In the genomic region with DNA sequence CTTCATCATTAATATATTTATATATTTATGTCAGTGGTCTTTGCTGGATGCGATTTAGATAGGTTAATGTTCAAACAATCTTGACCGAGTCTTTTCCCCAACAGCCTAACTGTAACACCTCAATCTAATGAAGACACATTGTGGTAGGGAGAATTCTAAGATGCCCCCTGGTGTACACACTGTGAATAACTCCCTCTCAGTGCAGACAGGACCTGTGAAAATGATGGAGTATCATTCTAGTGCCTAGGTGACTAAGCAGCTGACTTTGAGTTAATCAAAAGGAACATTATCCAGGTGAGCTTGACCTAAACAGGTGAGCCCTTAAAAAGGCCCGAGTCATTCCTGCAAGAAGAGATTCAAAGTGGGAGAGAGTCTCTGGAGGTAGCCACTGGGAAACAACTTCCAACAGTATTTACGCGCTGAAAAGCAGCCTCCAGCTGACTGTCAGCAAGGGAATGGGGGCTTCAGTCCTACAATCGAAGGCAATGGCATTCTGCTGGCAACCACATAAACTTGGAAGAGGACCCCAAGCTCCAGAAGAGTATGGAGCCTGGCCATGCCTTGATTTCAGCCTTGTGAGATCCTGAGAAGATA, we compare ENCODE assay signal across 8 cellular contexts. TPM values are rescaled to one million over a fixed set of nuclear protein-coding genes. Genes with fewer than 3 reads are reported as not detected.
A peak's percentile ranks its signal among the peaks of the same experiment; 100 is the strongest.
DNase-seq lines count a peak whose midpoint lies in the region; ATAC-seq and TF ChIP-seq lines count a peak whose summit lies in the region.

No MANE protein-coding gene starts in this region.

- H3K4me1 ChIP-seq in OCI-LY3 (ENCODE audit: low read length) (no peaks in the 10 kb centered on the region), neutrophil (ENCODE audit: control insufficient read depth in 1 of 2, insufficient read depth in 1 of 2, low read depth in 1 of 2, low read length in 1 of 2) (peaks cover 47 to 52% of the 10 kb centered on the region in 2 experiments)

- no peak overlapping the region for H2AFZ ChIP-seq in OCI-LY3 (ENCODE audit: low read depth, low read length)

- peaks cover 8% of the 10 kb centered on the region for H3K36me3 Mint-ChIP-seq in activated T-cell treated with anti-CD3 and anti-CD28 coated beads, Interleukin-2, amount 50 U/mL, for 4 hours (ENCODE audit: insufficient read depth)

- H3K27me3 ChIP-seq in OCI-LY3 (ENCODE audit: low read depth, low read length) (no peaks in the 10 kb centered on the region), neutrophil (no peaks in the 10 kb centered on the region)

- intact Hi-C loops in posterior vena cava (cut with DNase I), result loop anchor here in 1 of 2 donors (5.0 kb wide), 1 partner anchor 145 kb away; no protein-coding TSS in a partner anchor

- H3K36me3 ChIP-seq in OCI-LY3 (replicated peaks; ENCODE audit: low read depth, low read length) (no peaks in the 10 kb centered on the region), neutrophil (peaks cover 6% of the 10 kb centered on the region)

- ATAC-seq in GM18499 (IDR thresholded peaks at IDR 0.05; ENCODE audit: insufficient read depth, unreplicated experiment) (peak; percentile 70), HG03354 (IDR thresholded peaks at IDR 0.05; ENCODE audit: poor library complexity, severe bottlenecking, unreplicated experiment) (peak; percentile 85)
- ATAC-seq in activated T-cell treated with anti-CD3 and anti-CD28 coated beads, Interleukin-2, amount 50 U/mL, for 4 hours, result peak; percentile 75 to 88

- H3K4me3 Mint-ChIP-seq in activated T-cell treated with anti-CD3 and anti-CD28 coated beads, Interleukin-2, amount 50 U/mL, for 4 hours, result no peak overlapping the region

- H3K79me2 ChIP-seq in OCI-LY3 (ENCODE audit: low read length), result no peaks in the 10 kb centered on the region

- H3K27ac ChIP-seq in OCI-LY3 (ENCODE audit: low read length) (no peak overlapping the region), neutrophil (peak overlapping the region; percentile 76)

- no peaks in the 10 kb centered on the region for H3K27me3 Mint-ChIP-seq in activated T-cell treated with anti-CD3 and anti-CD28 coated beads, Interleukin-2, amount 50 U/mL, for 4 hours (ENCODE audit: low read depth)

- H3K9me3 ChIP-seq in OCI-LY3 (ENCODE audit: insufficient read depth, low read length), result no peaks in the 10 kb centered on the region
- no peaks in the 10 kb centered on the region for H3K9me3 ChIP-seq in neutrophil

- no peak for DNase-seq in AG09309 (ENCODE audit: low read depth)
- peak; percentile 52 for DNase-seq in activated T-cell treated with anti-CD3 and anti-CD28 coated beads, Interleukin-2, amount 50 U/mL, for 4 hours
- peak; percentile 71 for DNase-seq in fibroblast of the aortic adventitia (ENCODE audit: low read depth)
- no peak for DNase-seq in posterior vena cava (ENCODE audit: low spot score)

- no peak overlapping the region for H3K4me2 ChIP-seq in OCI-LY3 (ENCODE audit: low read length)

- H3K4me3 ChIP-seq in AG09309 (ENCODE audit: control insufficient read depth, low read depth, low read length) (no peak overlapping the region), OCI-LY3 (ENCODE audit: low read length) (no peak overlapping the region), fibroblast of the aortic adventitia (ENCODE audit: low read depth, low read length) (no peak overlapping the region), neutrophil (ENCODE audit: low read depth in 1 of 2, low read length in 1 of 2) (peak overlapping the region in 1 of 2 experiments; percentile 29)

- no peaks in the 10 kb centered on the region for H3K9me3 Mint-ChIP-seq in activated T-cell treated with anti-CD3 and anti-CD28 coated beads, Interleukin-2, amount 50 U/mL, for 4 hours

- no peaks in the 10 kb centered on the region for H4K20me1 ChIP-seq in OCI-LY3 (ENCODE audit: insufficient read depth, low read length)

- H3K4me1 Mint-ChIP-seq in activated T-cell treated with anti-CD3 and anti-CD28 coated beads, Interleukin-2, amount 50 U/mL, for 4 hours (ENCODE audit: low read depth), result no peaks in the 10 kb centered on the region

- TF ChIP-seq CTCF in AG09309 (IDR thresholded peaks at IDR 0.05; ENCODE audit: control insufficient read depth, insufficient read depth, low read depth, low read length, missing control alignments), result peak; percentile 74
- TF ChIP-seq CTCF in OCI-LY3 (IDR thresholded peaks at IDR 0.05; ENCODE audit: low read depth, low read length), result peak; percentile 91
- peak; percentile 78 for TF ChIP-seq CTCF in fibroblast of the aortic adventitia (IDR thresholded peaks at IDR 0.05; ENCODE audit: insufficient read depth, low read length)
- peak; percentile 93 for TF ChIP-seq CTCF in neutrophil (IDR thresholded peaks at IDR 0.05)

- H3K9ac ChIP-seq in OCI-LY3 (ENCODE audit: low read length), result no peak overlapping the region

RNA-seq across cellular contexts. Expression of gene KBTBD7, which starts 28.0 kb away (rescaled TPM):
- total RNA-seq in activated T-cell treated with anti-CD3 and anti-CD28 coated beads, Interleukin-2, amount 50 U/mL, for 4 hours, result 1 to 10 TPM; 2.4 to 3.0 (median 2.7) TPM
- 4.9 and 7.8 TPM in 2 replicates for total RNA-seq in fibroblast of the aortic adventitia (ENCODE audit: low replicate concordance)
- total RNA-seq in posterior vena cava, result 1 to 10 TPM; 4.6 to 5.9 TPM

RNA-seq across cellular contexts. Expression of gene MTRF1, which starts 41.0 kb away (rescaled TPM):
- total RNA-seq in activated T-cell treated with anti-CD3 and anti-CD28 coated beads, Interleukin-2, amount 50 U/mL, for 4 hours, result 10 to 100 TPM; 12.8 to 14.5 (median 13.1) TPM
- total RNA-seq in fibroblast of the aortic adventitia (ENCODE audit: low replicate concordance), result 4.3 and 11.8 TPM in 2 replicates
- 10 to 100 TPM; 10.0 to 10.8 TPM for total RNA-seq in posterior vena cava

Comparison
In these comparisons a context has a peak if more than half of its experiments do, and no peak if none do; other contexts are left out.
1. DNase-seq: peak in activated T-cell treated with anti-CD3 and anti-CD28 coated beads, Interleukin-2, amount 50 U/mL, for 4 hours (single experiment) and fibroblast of the aortic adventitia (single experiment); none in AG09309 (single experiment) and posterior vena cava (single experiment).
2. Peak in every context shown above with its lines, with median percentiles within 50 percentile points of each other: CTCF ChIP-seq and ATAC-seq.